ENCODE assay signal across 10 cellular contexts in the genomic region with DNA sequence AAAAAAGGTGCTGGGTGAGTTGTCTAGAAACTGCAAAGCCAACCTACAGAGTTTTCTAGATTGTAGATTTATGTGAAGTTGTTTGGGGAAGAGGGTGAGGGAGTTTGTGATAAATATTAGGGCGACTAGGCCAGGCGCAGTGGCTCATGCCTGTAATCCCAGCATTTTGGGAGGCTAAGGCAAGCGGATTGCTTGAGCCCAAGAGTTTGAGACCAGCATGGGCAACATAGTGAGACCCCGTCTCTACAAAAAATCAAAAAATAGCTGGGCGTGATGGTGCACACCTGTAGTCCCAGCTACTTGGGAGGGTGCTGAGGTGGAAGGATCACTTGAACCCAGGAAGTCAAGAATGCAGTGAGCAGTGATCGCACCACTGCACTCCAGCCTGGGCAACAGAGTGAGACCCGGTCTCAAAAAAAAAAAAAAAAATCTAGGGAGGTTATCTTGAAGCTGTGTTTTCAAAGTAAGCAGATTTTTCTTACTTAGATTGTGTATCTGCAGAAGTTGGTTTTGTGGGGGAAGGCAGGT. TPM values are rescaled to one million over a fixed set of nuclear protein-coding genes. Genes with fewer than 3 reads are reported as not detected.
A peak's percentile ranks its signal among the peaks of the same experiment; 100 is the strongest.
DNase-seq lines count a peak whose midpoint lies in the region; ATAC-seq and TF ChIP-seq lines count a peak whose summit lies in the region.
"Had no signal": no experiment of that assay in that cellular context is flagged by ENCODE, and none has a peak within 500 bp of the region (broad histone marks: within the 10 kb centered on the region; RNA-seq: fewer than 3 reads in every experiment).

No MANE protein-coding gene starts in this region.

- peaks cover 23% of the 10 kb centered on the region for H3K4me1 ChIP-seq in SJSA1 (replicated peaks)
- peaks cover 21 to 46% (median 45%) of the 10 kb centered on the region in 4 donors for H3K4me1 ChIP-seq in esophagus muscularis mucosa
- no peaks in the 10 kb centered on the region for H3K4me1 ChIP-seq in prostate gland (replicated peaks)

- H3K9me3 ChIP-seq in SJSA1 (replicated peaks), result no peaks in the 10 kb centered on the region; the same call in 1 of the 2 replicates
- no peaks in the 10 kb centered on the region for H3K9me3 ChIP-seq in esophagus muscularis mucosa
- no peaks in the 10 kb centered on the region for H3K9me3 ChIP-seq in prostate gland

- TF ChIP-seq EP300 in esophagus muscularis mucosa (IDR thresholded peaks at IDR 0.05), result no peak

- no peak for ATAC-seq in HG03025 (IDR thresholded peaks at IDR 0.05; ENCODE audit: low FRiP score, unreplicated experiment)

- TF ChIP-seq POLR2A in esophagus muscularis mucosa (IDR thresholded peaks at IDR 0.05; ENCODE audit: low read depth), result no peak
- TF ChIP-seq POLR2A in prostate gland (IDR thresholded peaks at IDR 0.05), result no peak

- WGBS in esophagus muscularis mucosa, result 72% methylated on average over 7 of the region's 7 CpGs
- 68% methylated on average over 7 of the region's 7 CpGs for WGBS in prostate gland

- H3K27me3 ChIP-seq in GM06990 (replicated peaks; ENCODE audit: control insufficient read depth, insufficient read depth, low read length) (no peaks in the 10 kb centered on the region), SJSA1 (replicated peaks) (no peaks in the 10 kb centered on the region), esophagus muscularis mucosa (no peaks in the 10 kb centered on the region), prostate gland (replicated peaks; ENCODE audit: insufficient read depth) (no peaks in the 10 kb centered on the region)

- DNase-seq in GM06990 (ENCODE audit: extremely low read depth, insufficient read length), result no peak
- DNase-seq in SJSA1 (ENCODE audit: low read depth in 1 of 2, low spot score in 2 of 2), result peak in 1 of 2 experiments; percentile 13
- DNase-seq in esophagus muscularis mucosa (ENCODE audit: extremely low spot score), result no peak
- DNase-seq in prostate gland (ENCODE audit: low spot score), result no peak
- DNase-seq in HUDEP-2 (lab: John Stamatoyannopoulos, UW; ENCODE audit: unreplicated experiment in 76 of 76), result no peak
- DNase-seq in NCI-H526 (lab: John Stamatoyannopoulos, UW), result no peak
- no peak for DNase-seq in NCI-H2029 treated with DMSO at 0.1 percent for 48 hours (lab: John Stamatoyannopoulos, UW)
- DNase-seq: NCI-H1694 treated with DMSO at 0.1 percent for 48 hours had no signal

- TF ChIP-seq CTCF in GM06990 (IDR thresholded peaks at IDR 0.05; ENCODE audit: insufficient read depth, low read length, poor library complexity, severe bottlenecking) (no peak), esophagus muscularis mucosa (IDR thresholded peaks at IDR 0.05) (no peak), prostate gland (IDR thresholded peaks at IDR 0.05) (no peak)

- intact Hi-C loops in esophagus muscularis mucosa (cut with DNase I) (no loop called here), prostate gland (cut with DNase I) (no loop called here)

- H3K4me3 ChIP-seq in GM06990 (replicated peaks; ENCODE audit: low read depth, low read length) (peak overlapping the region; percentile 75), SJSA1 (peak overlapping the region; percentile 46), esophagus muscularis mucosa (peak overlapping the region; percentile 55 to 89 (median 76)), prostate gland (peak overlapping the region; percentile 44 to 63)

- H3K27ac ChIP-seq in SJSA1 (peak overlapping the region; percentile 83), esophagus muscularis mucosa (replicated peaks in 1 of 4) (peak overlapping the region; percentile 83 to 88 (median 86)), prostate gland (peak overlapping the region; percentile 82 to 87)

- no peaks in the 10 kb centered on the region for H3K36me3 ChIP-seq in GM06990 (ENCODE audit: control insufficient read depth, insufficient read depth, low read length)
- peaks cover 3% of the 10 kb centered on the region; the same call in 1 of the 2 replicates for H3K36me3 ChIP-seq in SJSA1
- no peaks in the 10 kb centered on the region for H3K36me3 ChIP-seq in esophagus muscularis mucosa
- H3K36me3 ChIP-seq in prostate gland, result no peaks in the 10 kb centered on the region

RNA-seq across cellular contexts. Expression of a gene that starts 0.8 kb away (rescaled TPM):
- 14.0 and 22.6 TPM in 2 replicates for total RNA-seq in SJSA1 (2014; rRNA removed; shearing (Covaris generic))
- total RNA-seq in esophagus muscularis mucosa, result 10 to 100 TPM; 10.1 to 21.0 (median 12.1) TPM
- total RNA-seq in prostate gland, result 10 to 100 TPM in 1 of 2 donors, 1 to 10 TPM in 1; 8.7 to 14.6 TPM

RNA-seq across cellular contexts. Expression of a gene that starts 32.0 kb away (rescaled TPM):
- not detected in 2 replicates for total RNA-seq in SJSA1 (2014; rRNA removed; shearing (Covaris generic))
- total RNA-seq in esophagus muscularis mucosa, result 1 to 10 TPM in 1 of 4 donors, under 1 TPM in 1, not detected in 2; 0.63 to 3.0 TPM
- 10 to 100 TPM in 1 of 2 donors, 1 to 10 TPM in 1; 9.9 to 71.8 TPM for total RNA-seq in prostate gland
- total RNA-seq: sciatic nerve had no signal
